ENCODE assay signal across 21 cellular contexts in the genomic region with DNA sequence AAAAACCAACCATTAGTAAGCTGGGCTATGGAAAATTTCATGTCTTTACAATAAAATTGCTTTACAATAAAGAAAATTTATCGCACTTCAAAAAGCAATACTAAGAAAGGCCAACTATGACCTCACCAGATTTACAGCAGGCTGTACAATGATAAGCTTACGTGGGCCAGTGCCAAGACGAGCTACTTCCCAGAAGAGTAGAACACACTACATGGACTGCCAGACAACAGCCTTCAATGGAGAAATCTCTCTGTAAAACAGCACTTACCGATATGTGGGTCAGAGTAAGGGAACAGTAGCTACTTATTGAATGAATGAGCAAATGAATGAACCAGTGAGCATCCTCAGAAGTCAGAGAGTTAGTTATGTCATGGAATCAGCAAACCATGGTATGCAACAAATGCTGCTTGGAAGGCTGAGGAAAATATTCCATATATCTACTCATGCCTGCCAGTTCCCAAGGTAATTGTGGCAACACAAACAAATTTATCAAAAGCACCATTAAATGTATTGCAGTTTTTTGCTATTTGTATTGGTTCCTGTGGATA.
DNase-seq lines count a peak whose midpoint lies in the region; ATAC-seq, FAIRE-seq and TF ChIP-seq lines count a peak whose summit lies in the region.
"Had no signal": no experiment of that assay in that cellular context is flagged by ENCODE, and none has a peak within 500 bp of the region (broad histone marks: within the 10 kb centered on the region; RNA-seq: fewer than 3 reads in every experiment).

No MANE protein-coding gene starts in this region.

- CTCF ChIA-PET in HEK293T (lab: Yijun Ruan, JAX): no interaction called here

- 22 to 23% methylated on average over 4 of the region's 4 CpGs for WGBS in heart right ventricle, 2 donors

- H3K27me3 ChIP-seq in MG63 (no peaks in the 10 kb centered on the region), astrocyte (ENCODE audit: insufficient read depth, low read length) (no peaks in the 10 kb centered on the region), heart right ventricle (peaks cover 0 to 15% (median 2%) of the 10 kb centered on the region in 7 donors)
- H3K27me3 ChIP-seq: SJCRH30 had no signal

- TF ChIP-seq CTCF in astrocyte (IDR thresholded peaks at IDR 0.05; ENCODE audit: insufficient read depth, low read depth, low read length): no peak
- TF ChIP-seq CTCF in heart right ventricle (IDR thresholded peaks at IDR 0.05): no peak

- DNase-seq in MG63 (peak; percentile 11), astrocyte (ENCODE audit: low read depth) (peak; percentile 36), heart right ventricle (peak; percentile 29 to 40), renal cortical epithelial cell (ENCODE audit: low read depth) (peak; percentile 10), inferior parietal cortex (ENCODE audit: extremely low spot score) (no peak), NCI-H1092 treated with DMSO at 0.1 percent for 48 hours (lab: John Stamatoyannopoulos, UW) (no peak), GM12892 (ENCODE audit: insufficient read length) (no peak), HEK293T (ENCODE audit: extremely low spot score) (no peak)
- DNase-seq: activated naive CD8-positive, alpha-beta T cell treated with anti-CD3 and anti-CD28 coated beads, Interleukin-2, amount 10 ng/mL, durations not matched to agents 7 days and 5 days; caudate nucleus; effector CD8-positive, alpha-beta T cell; EL; hypothalamus; MV-4-11; NCI-H2081 treated with DMSO at 0.1 percent for 48 hours; NCI-H524 treated with DMSO at 0.1 percent for 48 hours; sigmoid colon; SJCRH30 had no signal

- no peaks in the 10 kb centered on the region for H3K36me3 ChIP-seq in MG63
- no peaks in the 10 kb centered on the region for H3K36me3 ChIP-seq in astrocyte (ENCODE audit: insufficient read depth, low read length)
- H3K36me3 ChIP-seq in heart right ventricle: no peaks in the 10 kb centered on the region
- H3K36me3 ChIP-seq: neutrophil, sigmoid colon, SJCRH30 had no signal

- no peak for FAIRE-seq in astrocyte (lab: Jason Lieb, UNC)
- no peak for FAIRE-seq in GM12892 (lab: Jason Lieb, UNC)

- TF ChIP-seq POLR2A in GM12892 (IDR thresholded peaks at IDR 0.05; ENCODE audit: low read depth, low read length): no peak

- no peaks in the 10 kb centered on the region for H3K9me3 Mint-ChIP-seq in astrocyte (ENCODE audit: unreplicated experiment)
- H3K9me3 Mint-ChIP-seq: activated naive CD8-positive, alpha-beta T cell treated with anti-CD3 and anti-CD28 coated beads, Interleukin-2, amount 10 ng/mL, durations not matched to agents 7 days and 5 days; T-helper 2 cell treated with Interferon-gamma antibody and Interleukin-4, amounts not matched to agents 5 μg/mL and 100 μg/mL, for 36 hours had no signal

- H3K9me3 ChIP-seq in MG63 (no peaks in the 10 kb centered on the region), astrocyte (ENCODE audit: insufficient read depth, low read depth, low read length) (no peaks in the 10 kb centered on the region), heart right ventricle (no peaks in the 10 kb centered on the region)
- H3K9me3 ChIP-seq: neutrophil, sigmoid colon, SJCRH30 had no signal

- no peak overlapping the region for H3K4me3 ChIP-seq in MG63
- no peak overlapping the region for H3K4me3 ChIP-seq in astrocyte (ENCODE audit: insufficient read depth, low read depth, low read length)
- no peak overlapping the region for H3K4me3 ChIP-seq in heart right ventricle
- H3K4me3 ChIP-seq: sigmoid colon, SJCRH30 had no signal

- H3K9ac ChIP-seq in astrocyte (ENCODE audit: low read length): no peak overlapping the region

- H3K27me3 Mint-ChIP-seq in astrocyte (ENCODE audit: low read depth, unreplicated experiment): no peaks in the 10 kb centered on the region

- H3K4me3 Mint-ChIP-seq in astrocyte (ENCODE audit: unreplicated experiment): no peak overlapping the region
- H3K4me3 Mint-ChIP-seq: activated naive CD8-positive, alpha-beta T cell treated with anti-CD3 and anti-CD28 coated beads, Interleukin-2, amount 10 ng/mL, durations not matched to agents 7 days and 5 days; IgD-negative memory B cell; T-helper 2 cell treated with Interferon-gamma antibody and Interleukin-4, amounts not matched to agents 5 μg/mL and 100 μg/mL, for 36 hours had no signal

- H3K79me2 ChIP-seq in astrocyte (ENCODE audit: insufficient read depth, low read length): no peaks in the 10 kb centered on the region

- H3K36me3 Mint-ChIP-seq in astrocyte (ENCODE audit: low read depth, unreplicated experiment): no peaks in the 10 kb centered on the region
- H3K36me3 Mint-ChIP-seq: activated naive CD8-positive, alpha-beta T cell treated with anti-CD3 and anti-CD28 coated beads, Interleukin-2, amount 10 ng/mL, durations not matched to agents 7 days and 5 days had no signal

- POLR2A ChIA-PET in HEK293T (lab: Yijun Ruan, JAX): no interaction called here

- H3K27ac ChIP-seq in astrocyte (ENCODE audit: low read depth, low read length) (no peak overlapping the region), heart right ventricle (no peak overlapping the region)
- H3K27ac ChIP-seq: neutrophil, sigmoid colon, SJCRH30 had no signal

- H4K20me1 ChIP-seq in astrocyte (ENCODE audit: insufficient read depth, low read length): no peaks in the 10 kb centered on the region

- intact Hi-C loops in heart right ventricle (cut with DNase I): no loop called here

- no peak overlapping the region for H3K4me2 ChIP-seq in astrocyte (ENCODE audit: low read length)

- ATAC-seq in heart right ventricle: peak in 7 of 8 donors; percentile 73 to 87 (median 77)

- H2AFZ ChIP-seq in astrocyte (ENCODE audit: low read depth, low read length): no peak overlapping the region

- H3K4me1 Mint-ChIP-seq in astrocyte (ENCODE audit: low read depth, unreplicated experiment): no peaks in the 10 kb centered on the region
- H3K4me1 Mint-ChIP-seq: activated naive CD8-positive, alpha-beta T cell treated with anti-CD3 and anti-CD28 coated beads, Interleukin-2, amount 10 ng/mL, durations not matched to agents 7 days and 5 days; IgD-negative memory B cell had no signal

- H3K27ac Mint-ChIP-seq in astrocyte (ENCODE audit: unreplicated experiment): no peak overlapping the region
- H3K27ac Mint-ChIP-seq: activated naive CD8-positive, alpha-beta T cell treated with anti-CD3 and anti-CD28 coated beads, Interleukin-2, amount 10 ng/mL, durations not matched to agents 7 days and 5 days; T-helper 2 cell treated with Interferon-gamma antibody and Interleukin-4, amounts not matched to agents 5 μg/mL and 100 μg/mL, for 36 hours had no signal

- no peaks in the 10 kb centered on the region for H3K4me1 ChIP-seq in astrocyte (ENCODE audit: insufficient read depth, low read length)
- peaks cover 0 to 11% (median 0%) of the 10 kb centered on the region in 9 donors for H3K4me1 ChIP-seq in heart right ventricle
- H3K4me1 ChIP-seq: SJCRH30 had no signal

TF ChIP-seq in HEK293T, 16 proteins besides CTCF, POLR2A, EP300 and RAD21:
- TF ChIP-seq L3MBTL2 (conservative IDR thresholded peaks at IDR 0.05) (no peak), SP1 (IDR thresholded peaks at IDR 0.05) (no peak), LEF1 (IDR thresholded peaks at IDR 0.05; ENCODE audit: borderline replicate concordance) (no peak), FOXK2 (IDR thresholded peaks at IDR 0.05) (no peak), FOXA1 (IDR thresholded peaks at IDR 0.05) (no peak), TARDBP (IDR thresholded peaks at IDR 0.05) (no peak), ARNT (IDR thresholded peaks at IDR 0.05) (no peak), ZNF384 (IDR thresholded peaks at IDR 0.05) (no peak), CTBP1 (IDR thresholded peaks at IDR 0.05; ENCODE audit: borderline replicate concordance) (no peak)

Comparison
In these comparisons a context has a peak if more than half of its experiments do, and no peak if none do; other contexts are left out.
1. DNase-seq: peak in MG63 (single experiment), astrocyte (single experiment), heart right ventricle (2 of 2) and renal cortical epithelial cell (single experiment); none in inferior parietal cortex (single experiment), NCI-H1092 treated with DMSO at 0.1 percent for 48 hours (single experiment), GM12892 (single experiment) and HEK293T (single experiment).